Comparison of ENCODE assay signal across 8 cellular contexts in the genomic region with DNA sequence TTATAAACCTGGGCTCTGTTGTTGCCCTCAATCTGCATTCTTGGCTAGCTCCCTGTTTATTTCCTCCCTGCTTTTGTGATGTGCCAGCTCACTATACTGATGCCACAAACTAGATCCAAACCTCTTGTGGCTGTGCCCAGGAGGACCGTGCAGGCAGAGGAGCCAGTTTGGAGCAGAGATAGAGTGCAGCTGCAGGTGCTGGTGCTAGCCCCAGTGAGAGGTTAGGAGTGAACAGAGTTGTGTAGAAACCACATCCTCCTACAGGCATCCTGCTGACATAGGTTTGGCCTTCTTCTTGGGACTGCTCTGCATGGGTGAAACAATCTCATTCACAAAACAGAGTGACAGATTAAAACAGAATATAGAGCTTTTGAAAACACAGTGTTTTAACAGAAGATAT. TPM values are rescaled to one million over a fixed set of nuclear protein-coding genes. Genes with fewer than 3 reads are reported as not detected.
DNase-seq lines count a peak whose midpoint lies in the region; ATAC-seq lines count a peak whose summit lies in the region.

No MANE protein-coding gene starts in this region.

- DNase-seq in immature natural killer cell (peak; percentile 34 to 55 (median 48)), dedifferentiated amniotic fluid mesenchymal stem cell (ENCODE audit: extremely low spot score) (no peak), NCI-H1436 treated with DMSO at 0.1 percent for 48 hours (lab: John Stamatoyannopoulos, UW) (no peak), NCI-H82 (lab: John Stamatoyannopoulos, UW) (no peak), NCI-H446 (lab: John Stamatoyannopoulos, UW) (no peak)

- ATAC-seq in GM18511 (IDR thresholded peaks at IDR 0.05; ENCODE audit: unreplicated experiment) (peak; percentile 91), HG02759 (IDR thresholded peaks at IDR 0.05; ENCODE audit: unreplicated experiment) (peak; percentile 86)

- peaks cover 3% of the 10 kb centered on the region for H3K36me3 Mint-ChIP-seq in T-helper 1 cell treated with Interleukin-12 subunit alpha and Interleukin-12 subunit beta and Interleukin-4 antibody, amounts not matched to agents 30 μg/mL and 1 μg/mL, for 36 hours (ENCODE audit: low read depth)
- no peaks in the 10 kb centered on the region for H3K36me3 Mint-ChIP-seq in immature natural killer cell

- H3K27me3 Mint-ChIP-seq in T-helper 1 cell treated with Interleukin-12 subunit alpha and Interleukin-12 subunit beta and Interleukin-4 antibody, amounts not matched to agents 30 μg/mL and 1 μg/mL, for 36 hours (ENCODE audit: low read depth): no peaks in the 10 kb centered on the region
- peaks cover 0 to 2% (median 0%) of the 10 kb centered on the region in 3 donors for H3K27me3 Mint-ChIP-seq in immature natural killer cell (ENCODE audit: low read depth in 3 of 3)

- no peaks in the 10 kb centered on the region for H3K9me3 Mint-ChIP-seq in T-helper 1 cell treated with Interleukin-12 subunit alpha and Interleukin-12 subunit beta and Interleukin-4 antibody, amounts not matched to agents 30 μg/mL and 1 μg/mL, for 36 hours
- H3K9me3 Mint-ChIP-seq in immature natural killer cell: no peaks in the 10 kb centered on the region

- peaks cover 49% of the 10 kb centered on the region for H3K4me1 Mint-ChIP-seq in T-helper 1 cell treated with Interleukin-12 subunit alpha and Interleukin-12 subunit beta and Interleukin-4 antibody, amounts not matched to agents 30 μg/mL and 1 μg/mL, for 36 hours (ENCODE audit: low read depth)
- H3K4me1 Mint-ChIP-seq in immature natural killer cell: peaks cover 65 to 71% of the 10 kb centered on the region in 2 donors

- peak overlapping the region; percentile 75 for H3K4me3 Mint-ChIP-seq in T-helper 1 cell treated with Interleukin-12 subunit alpha and Interleukin-12 subunit beta and Interleukin-4 antibody, amounts not matched to agents 30 μg/mL and 1 μg/mL, for 36 hours
- H3K4me3 Mint-ChIP-seq in immature natural killer cell: peak overlapping the region; percentile 66 to 84 (median 77)

- peak overlapping the region; percentile 93 for H3K27ac Mint-ChIP-seq in T-helper 1 cell treated with Interleukin-12 subunit alpha and Interleukin-12 subunit beta and Interleukin-4 antibody, amounts not matched to agents 30 μg/mL and 1 μg/mL, for 36 hours
- H3K27ac Mint-ChIP-seq in immature natural killer cell: peak overlapping the region; percentile 52 to 92 (median 85)

RNA-seq across cellular contexts. Expression of a gene that starts 25.7 kb away (rescaled TPM):
- 1 to 10 TPM in 1 of 3 donors, under 1 TPM in 1, not detected in 1; 1.00 to 1.3 TPM for polyA plus RNA-seq in immature natural killer cell

Comparison
In these comparisons a context has a peak if more than half of its experiments do, and no peak if none do; other contexts are left out.
1. DNase-seq: peak in immature natural killer cell (3 of 3); none in dedifferentiated amniotic fluid mesenchymal stem cell (single experiment), NCI-H1436 treated with DMSO at 0.1 percent for 48 hours (single experiment), NCI-H82 (single experiment) and NCI-H446 (0 of 2).